ENCODE assay signal across 8 cellular contexts in genomic region chr22:46250783-46251125, GRCh38. TPM values are rescaled to one million over a fixed set of nuclear protein-coding genes. Genes with fewer than 3 reads are reported as not detected.
DNase-seq lines count a peak whose midpoint lies in the region; ATAC-seq and TF ChIP-seq lines count a peak whose summit lies in the region.

No MANE protein-coding gene starts in this region.

- TF ChIP-seq POLR2A in GM18505 (IDR thresholded peaks at IDR 0.05; ENCODE audit: borderline replicate concordance, extremely low read depth, insufficient read depth, insufficient read length): no peak

- H3K36me3 Mint-ChIP-seq in activated naive CD8-positive, alpha-beta T cell treated with anti-CD3 and anti-CD28 coated beads, Interleukin-2, amount 50 U/mL, for 24 hours (ENCODE audit: low read depth): peaks cover 4% of the 10 kb centered on the region
- H3K36me3 Mint-ChIP-seq in immature natural killer cell: peaks cover 0 to 6% (median 0%) of the 10 kb centered on the region in 3 donors

- H3K9me3 ChIP-seq in subcutaneous abdominal adipose tissue (ENCODE audit: control insufficient read depth in 5 of 5, low read length in 5 of 5): no peaks in the 10 kb centered on the region

- peak overlapping the region; percentile 79 for H3K4me3 Mint-ChIP-seq in activated naive CD8-positive, alpha-beta T cell treated with anti-CD3 and anti-CD28 coated beads, Interleukin-2, amount 50 U/mL, for 24 hours
- peak overlapping the region; percentile 76 to 85 (median 80) for H3K4me3 Mint-ChIP-seq in immature natural killer cell

- H3K9ac ChIP-seq in subcutaneous abdominal adipose tissue (ENCODE audit: low read length in 5 of 5): peak overlapping the region in 4 of 5 donors; percentile 79 to 94 (median 92)

- H3K27me3 Mint-ChIP-seq in activated naive CD8-positive, alpha-beta T cell treated with anti-CD3 and anti-CD28 coated beads, Interleukin-2, amount 50 U/mL, for 24 hours: no peaks in the 10 kb centered on the region
- peaks cover 0 to 21% (median 0%) of the 10 kb centered on the region in 3 donors for H3K27me3 Mint-ChIP-seq in immature natural killer cell (ENCODE audit: low read depth in 3 of 3)

- no peaks in the 10 kb centered on the region for H3K9me3 Mint-ChIP-seq in activated naive CD8-positive, alpha-beta T cell treated with anti-CD3 and anti-CD28 coated beads, Interleukin-2, amount 50 U/mL, for 24 hours
- H3K9me3 Mint-ChIP-seq in immature natural killer cell: no peaks in the 10 kb centered on the region

- H3K4me1 Mint-ChIP-seq in activated naive CD8-positive, alpha-beta T cell treated with anti-CD3 and anti-CD28 coated beads, Interleukin-2, amount 50 U/mL, for 24 hours: peaks cover 37% of the 10 kb centered on the region
- H3K4me1 Mint-ChIP-seq in immature natural killer cell: peaks cover 24 to 35% of the 10 kb centered on the region in 2 donors

- peak overlapping the region; percentile 44 to 95 (median 84) for H3K4me3 ChIP-seq in subcutaneous abdominal adipose tissue (ENCODE audit: low read depth in 1 of 5, low read length in 5 of 5)

- H3K36me3 ChIP-seq in subcutaneous abdominal adipose tissue (ENCODE audit: control insufficient read depth in 5 of 5, insufficient read depth in 5 of 5, low read length in 5 of 5): peaks cover 0 to 10% (median 0%) of the 10 kb centered on the region in 5 donors

- ATAC-seq in GM18505 (IDR thresholded peaks at IDR 0.05; ENCODE audit: unreplicated experiment) (peak; percentile 25), HG03342 (IDR thresholded peaks at IDR 0.05; ENCODE audit: unreplicated experiment) (peak; percentile 12), GM21576 (IDR thresholded peaks at IDR 0.05; ENCODE audit: unreplicated experiment) (no peak)
- no peak for ATAC-seq in activated naive CD8-positive, alpha-beta T cell treated with anti-CD3 and anti-CD28 coated beads, Interleukin-2, amount 50 U/mL, for 24 hours

- no peaks in the 10 kb centered on the region for H3K27me3 ChIP-seq in subcutaneous abdominal adipose tissue (ENCODE audit: control insufficient read depth in 5 of 5, insufficient read depth in 4 of 5, low read length in 5 of 5)

- peaks cover under 1 to 26% (median 18%) of the 10 kb centered on the region in 5 donors for H3K4me1 ChIP-seq in subcutaneous abdominal adipose tissue (ENCODE audit: control insufficient read depth in 5 of 5, insufficient read depth in 5 of 5, low read length in 5 of 5)

- H3K27ac Mint-ChIP-seq in activated naive CD8-positive, alpha-beta T cell treated with anti-CD3 and anti-CD28 coated beads, Interleukin-2, amount 50 U/mL, for 24 hours: peak overlapping the region; percentile 81
- peak overlapping the region; percentile 72 to 92 (median 75) for H3K27ac Mint-ChIP-seq in immature natural killer cell

- no peak for DNase-seq in activated naive CD8-positive, alpha-beta T cell treated with anti-CD3 and anti-CD28 coated beads, Interleukin-2, amount 50 U/mL, for 24 hours
- DNase-seq in immature natural killer cell (no peak), putamen (ENCODE audit: low spot score) (no peak), NCI-H510A (lab: John Stamatoyannopoulos, UW) (no peak)

- H3K27ac ChIP-seq in subcutaneous abdominal adipose tissue (ENCODE audit: low read depth, low read length): no peak overlapping the region

RNA-seq across cellular contexts. Expression of gene CDPF1, which starts 0.7 kb away (rescaled TPM):
- 10 to 100 TPM; 23.2 to 32.8 (median 23.7) TPM for polyA plus RNA-seq in immature natural killer cell

RNA-seq across cellular contexts. Expression of gene PKDREJ, which starts 12.4 kb away (rescaled TPM):
- polyA plus RNA-seq in immature natural killer cell: under 1 TPM in 2 of 3 donors, not detected in 1; 0.20 to 0.59 TPM

RNA-seq across cellular contexts. Expression of gene TTC38, which starts 17.1 kb away (rescaled TPM):
- polyA plus RNA-seq in immature natural killer cell: 100 to 1,000 TPM; 190 to 290 (median 205) TPM

RNA-seq across cellular contexts. Expression of gene GTSE1, which starts 45.9 kb away (rescaled TPM):
- under 1 TPM in 2 of 3 donors, not detected in 1; 0.50 to 0.71 TPM for polyA plus RNA-seq in immature natural killer cell

Comparison
In these comparisons a context has a peak if more than half of its experiments do, and no peak if none do; other contexts are left out.
1. ATAC-seq: peak in GM18505 (single experiment) and HG03342 (single experiment); none in activated naive CD8-positive, alpha-beta T cell treated with anti-CD3 and anti-CD28 coated beads, Interleukin-2, amount 50 U/mL, for 24 hours (single experiment) and GM21576 (single experiment).